Comparison of ENCODE assay signal across 22 cellular contexts in the genomic region with DNA sequence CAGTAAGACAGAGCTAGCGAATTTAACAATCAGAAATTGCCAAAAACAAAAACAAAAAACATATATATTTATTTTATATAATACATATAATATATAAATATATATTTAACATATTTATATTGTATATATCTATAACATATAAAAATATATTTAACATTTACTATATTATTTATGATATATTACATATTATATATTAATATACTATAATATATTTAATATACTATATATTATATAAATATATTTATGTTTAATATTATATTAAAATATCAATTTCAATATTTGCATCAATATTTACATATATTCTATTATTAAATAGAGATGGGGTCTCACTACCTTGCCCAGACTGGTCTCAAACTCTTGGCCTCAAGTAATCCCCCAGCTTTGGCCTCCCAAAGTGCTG. TPM values are rescaled to one million over a fixed set of nuclear protein-coding genes. Genes with fewer than 3 reads are reported as not detected.
DNase-seq lines count a peak whose midpoint lies in the region; ATAC-seq, FAIRE-seq and TF ChIP-seq lines count a peak whose summit lies in the region.
"Had no signal": no experiment of that assay in that cellular context is flagged by ENCODE, and none has a peak within 500 bp of the region (broad histone marks: within the 10 kb centered on the region; RNA-seq: fewer than 3 reads in every experiment).

No MANE protein-coding gene starts in this region.

- in situ Hi-C loops in KBM-7 (cut with MboI; ENCODE audit: low pct_unique_long_range_greater_than_20kb, low sequenced_read_pairs) (no loop called here), brain microvascular endothelial cell (cut with HindIII; ENCODE audit: low pct_ligation_motif_present, low sequenced_read_pairs) (no loop called here)

- H3K4me3 ChIP-seq in pancreas = no peak overlapping the region
- H3K4me3 ChIP-seq in brain microvascular endothelial cell (ENCODE audit: low read depth, low read length) = no peak overlapping the region
- no peak overlapping the region for H3K4me3 ChIP-seq in prostate gland
- H3K4me3 ChIP-seq: HAP-1 had no signal

- H3K9me3 ChIP-seq in pancreas (no peaks in the 10 kb centered on the region), prostate gland (no peaks in the 10 kb centered on the region)
- H3K9me3 ChIP-seq: HAP-1 had no signal

- no peaks in the 10 kb centered on the region for H3K27me3 Mint-ChIP-seq in WTC11 (ENCODE audit: low read depth)
- H3K27me3 Mint-ChIP-seq: CD4-positive, alpha-beta memory T cell had no signal

- H3K27me3 ChIP-seq in pancreas = no peaks in the 10 kb centered on the region
- H3K27me3 ChIP-seq in brain microvascular endothelial cell (replicated peaks) = no peaks in the 10 kb centered on the region
- H3K27me3 ChIP-seq in prostate gland (replicated peaks; ENCODE audit: insufficient read depth) = no peaks in the 10 kb centered on the region

- no peak overlapping the region for H3K4me3 Mint-ChIP-seq in WTC11
- H3K4me3 Mint-ChIP-seq: CD4-positive, alpha-beta memory T cell; HFFc6 had no signal

- ATAC-seq in WTC11 = no peak
- no peak for ATAC-seq in pancreas
- ATAC-seq in GM21526 (IDR thresholded peaks at IDR 0.05; ENCODE audit: low FRiP score, unreplicated experiment) = no peak

- no peak for TF ChIP-seq CTCF in WTC11 (IDR thresholded peaks at IDR 0.05)
- TF ChIP-seq CTCF in pancreas (IDR thresholded peaks at IDR 0.05) = no peak
- no peak for TF ChIP-seq CTCF in brain microvascular endothelial cell (IDR thresholded peaks at IDR 0.05; ENCODE audit: low read depth, low read length, missing control alignments)
- TF ChIP-seq CTCF in prostate gland (IDR thresholded peaks at IDR 0.05) = no peak

- H3K27ac Mint-ChIP-seq in WTC11 = no peak overlapping the region
- H3K27ac Mint-ChIP-seq: CD4-positive, alpha-beta memory T cell; HFFc6 had no signal

- peaks cover 3% of the 10 kb centered on the region; the same call in 1 of the 2 replicates for H3K9me3 Mint-ChIP-seq in WTC11
- H3K9me3 Mint-ChIP-seq: CD4-positive, alpha-beta memory T cell; HFFc6 had no signal

- DNase-seq in WTC11 (ENCODE audit: low spot score) (no peak), pancreas (no peak), KBM-7 (no peak), brain microvascular endothelial cell (no peak), prostate gland (ENCODE audit: low spot score) (no peak)
- DNase-seq: 8988T; C1 segment of cervical spinal cord; Calu3; CD4-positive, alpha-beta memory T cell; COR-L47; DMS153; DND-41; GDM1; GOT3; HFFc6 had no signal

- intact Hi-C loops in pancreas (cut with DNase I) = no loop called here
- intact Hi-C loops in prostate gland (cut with DNase I) = no loop called here

- peaks cover 21% of the 10 kb centered on the region for H3K4me1 Mint-ChIP-seq in WTC11

- POLR2A ChIA-PET in WTC11 (lab: Charles Lee) = no interaction called here

- H3K36me3 Mint-ChIP-seq in WTC11 = no peaks in the 10 kb centered on the region

- H3K4me1 ChIP-seq in pancreas (no peaks in the 10 kb centered on the region), prostate gland (replicated peaks) (no peaks in the 10 kb centered on the region)

- H3K36me3 ChIP-seq in pancreas (no peaks in the 10 kb centered on the region), brain microvascular endothelial cell (replicated peaks) (no peaks in the 10 kb centered on the region), prostate gland (no peaks in the 10 kb centered on the region)
- H3K36me3 ChIP-seq: HAP-1 had no signal

- TF ChIP-seq POLR2A in prostate gland (IDR thresholded peaks at IDR 0.05) = no peak

- 95 to 97% methylated on average over 1 of the region's 1 CpG for WGBS in pancreas, 2 donors
- WGBS in prostate gland = 98% methylated on average over 1 of the region's 1 CpG

- FAIRE-seq in G401.6 (lab: Jason Lieb, UNC) = peak; percentile 98
- peak; percentile 91 for FAIRE-seq in endometrium (lab: Jason Lieb, UNC)
- FAIRE-seq in pancreas (lab: Jason Lieb, UNC) = peak; percentile 98
- FAIRE-seq: GM12891, GM18507, H54 had no signal

- CTCF ChIA-PET in WTC11 (lab: Charles Lee) = interaction anchor here (1.0 to 1.7 kb wide), 2 partner anchors 11 to 96 kb away, joined by 6 read pairs; no protein-coding TSS in a partner anchor

- H3K27ac ChIP-seq in pancreas (no peak overlapping the region), brain microvascular endothelial cell (no peak overlapping the region), prostate gland (no peak overlapping the region)

TF ChIP-seq in WTC11, 78 proteins besides CTCF, POLR2A, EP300 and RAD21:
- TF ChIP-seq ZNF671 (CRISPR knock-in tag; IDR thresholded peaks at IDR 0.05) = no peak
- TF ChIP-seq TEAD4 (CRISPR knock-in tag; IDR thresholded peaks at IDR 0.05) = no peak
- peak; percentile 92 for TF ChIP-seq HMGA2 (CRISPR knock-in tag; IDR thresholded peaks at IDR 0.05)

RNA-seq across cellular contexts. Expression of a gene that starts 50.9 kb away (rescaled TPM):
- total RNA-seq in WTC11 (2021) (1.2 to 1.3 TPM (median 1.2 TPM) in 3 replicates), pancreas (1 to 10 TPM in 1 of 6 donors, under 1 TPM in 5; 0.35 to 1.4 (median 0.57) TPM), prostate gland (1 to 10 TPM; 1.9 to 3.8 TPM)
- polyA plus RNA-seq in pancreas = 1 to 10 TPM; 1.4 to 2.0 TPM
